Comparison of ENCODE assay signal across 1 cellular context in the genomic region with DNA sequence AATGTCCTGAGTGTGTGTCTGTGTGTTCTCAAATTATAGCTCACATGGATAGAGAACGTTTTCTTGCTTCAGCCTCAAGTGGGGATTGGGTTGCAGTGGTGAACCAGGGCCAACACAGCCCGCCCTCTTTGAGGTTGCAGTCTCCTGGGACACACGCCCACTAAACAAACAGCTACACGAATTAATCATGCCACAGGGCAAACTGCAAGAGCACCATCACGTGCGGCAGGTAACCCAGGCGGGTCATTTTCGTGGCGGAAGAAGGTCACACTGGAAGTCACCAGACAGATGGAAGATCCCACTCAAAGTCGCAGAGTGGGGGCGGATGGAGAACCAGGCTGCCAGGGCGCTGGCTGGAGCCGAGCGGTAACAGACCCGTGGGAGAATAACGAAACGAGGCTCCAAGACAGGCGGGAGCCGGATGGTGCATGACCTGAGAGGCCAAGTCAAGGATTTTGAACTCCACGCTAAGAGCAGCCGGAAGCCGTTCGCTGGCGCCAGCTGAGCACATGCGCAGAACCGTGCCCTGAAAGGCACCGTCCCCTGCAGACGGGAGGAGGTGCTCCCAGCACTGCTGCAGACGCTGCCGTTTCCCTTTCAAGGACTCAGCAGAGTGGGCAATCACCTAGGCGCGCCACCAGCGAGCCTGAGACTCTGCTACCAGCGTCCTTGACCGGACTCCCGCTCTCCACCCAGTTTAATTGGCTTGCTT.
TF ChIP-seq lines count a peak whose summit lies in the region.

No MANE protein-coding gene starts in this region.

TF ChIP-seq in HEK293, 187 proteins besides CTCF, POLR2A, EP300 and RAD21 (continued from another document and continues in another):
- TF ChIP-seq, protein P1, sequence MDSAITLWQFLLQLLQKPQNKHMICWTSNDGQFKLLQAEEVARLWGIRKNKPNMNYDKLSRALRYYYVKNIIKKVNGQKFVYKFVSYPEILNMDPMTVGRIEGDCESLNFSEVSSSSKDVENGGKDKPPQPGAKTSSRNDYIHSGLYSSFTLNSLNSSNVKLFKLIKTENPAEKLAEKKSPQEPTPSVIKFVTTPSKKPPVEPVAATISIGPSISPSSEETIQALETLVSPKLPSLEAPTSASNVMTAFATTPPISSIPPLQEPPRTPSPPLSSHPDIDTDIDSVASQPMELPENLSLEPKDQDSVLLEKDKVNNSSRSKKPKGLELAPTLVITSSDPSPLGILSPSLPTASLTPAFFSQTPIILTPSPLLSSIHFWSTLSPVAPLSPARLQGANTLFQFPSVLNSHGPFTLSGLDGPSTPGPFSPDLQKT (IDR thresholded peaks at IDR 0.05; ENCODE audit: borderline replicate concordance, low read depth, low read length), result no peak
- TF ChIP-seq ZNF830 (tag by site-specific recombination; IDR thresholded peaks at IDR 0.05; ENCODE audit: low read depth), result no peak
- no peak for TF ChIP-seq ZNF132 (tag by site-specific recombination; IDR thresholded peaks at IDR 0.05; ENCODE audit: borderline replicate concordance)
- no peak for TF ChIP-seq ZNF510 (tag by site-specific recombination; IDR thresholded peaks at IDR 0.05; ENCODE audit: insufficient replicate concordance)
- no peak for TF ChIP-seq ZNF571 (tag by site-specific recombination; IDR thresholded peaks at IDR 0.05)
- TF ChIP-seq ZNF561 (tag by site-specific recombination; IDR thresholded peaks at IDR 0.05; ENCODE audit: borderline replicate concordance), result peak; percentile 22; the same call in 1 of the 2 replicates
- TF ChIP-seq ZNF341 (tag by site-specific recombination; IDR thresholded peaks at IDR 0.05; ENCODE audit: low read depth), result no peak
- 0 out of 2 replicates have a peak, but pooled peaks have one; percentile 9 for TF ChIP-seq ZFP69B (tag by site-specific recombination; IDR thresholded peaks at IDR 0.05)
- TF ChIP-seq ZNF223 (tag by site-specific recombination; IDR thresholded peaks at IDR 0.05), result no peak
- TF ChIP-seq MZF1 (tag by site-specific recombination; IDR thresholded peaks at IDR 0.05; ENCODE audit: borderline replicate concordance), result peak; percentile 83
- peak; percentile 81 for TF ChIP-seq ZBTB8A (tag by site-specific recombination; IDR thresholded peaks at IDR 0.05)
- TF ChIP-seq GLI2 (tag by site-specific recombination; IDR thresholded peaks at IDR 0.05; ENCODE audit: borderline replicate concordance, low read depth), result no peak
- TF ChIP-seq, protein P2, sequence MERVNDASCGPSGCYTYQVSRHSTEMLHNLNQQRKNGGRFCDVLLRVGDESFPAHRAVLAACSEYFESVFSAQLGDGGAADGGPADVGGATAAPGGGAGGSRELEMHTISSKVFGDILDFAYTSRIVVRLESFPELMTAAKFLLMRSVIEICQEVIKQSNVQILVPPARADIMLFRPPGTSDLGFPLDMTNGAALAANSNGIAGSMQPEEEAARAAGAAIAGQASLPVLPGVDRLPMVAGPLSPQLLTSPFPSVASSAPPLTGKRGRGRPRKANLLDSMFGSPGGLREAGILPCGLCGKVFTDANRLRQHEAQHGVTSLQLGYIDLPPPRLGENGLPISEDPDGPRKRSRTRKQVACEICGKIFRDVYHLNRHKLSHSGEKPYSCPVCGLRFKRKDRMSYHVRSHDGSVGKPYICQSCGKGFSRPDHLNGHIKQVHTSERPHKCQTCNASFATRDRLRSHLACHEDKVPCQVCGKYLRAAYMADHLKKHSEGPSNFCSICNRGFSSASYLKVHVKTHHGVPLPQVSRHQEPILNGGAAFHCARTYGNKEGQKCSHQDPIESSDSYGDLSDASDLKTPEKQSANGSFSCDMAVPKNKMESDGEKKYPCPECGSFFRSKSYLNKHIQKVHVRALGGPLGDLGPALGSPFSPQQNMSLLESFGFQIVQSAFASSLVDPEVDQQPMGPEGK (tag by site-specific recombination; IDR thresholded peaks at IDR 0.05), result peak; percentile 58; the same call in 1 of the 2 replicates
- no peak for TF ChIP-seq ZNF211 (tag by site-specific recombination; IDR thresholded peaks at IDR 0.05; ENCODE audit: low read depth)
- TF ChIP-seq, protein P3, sequence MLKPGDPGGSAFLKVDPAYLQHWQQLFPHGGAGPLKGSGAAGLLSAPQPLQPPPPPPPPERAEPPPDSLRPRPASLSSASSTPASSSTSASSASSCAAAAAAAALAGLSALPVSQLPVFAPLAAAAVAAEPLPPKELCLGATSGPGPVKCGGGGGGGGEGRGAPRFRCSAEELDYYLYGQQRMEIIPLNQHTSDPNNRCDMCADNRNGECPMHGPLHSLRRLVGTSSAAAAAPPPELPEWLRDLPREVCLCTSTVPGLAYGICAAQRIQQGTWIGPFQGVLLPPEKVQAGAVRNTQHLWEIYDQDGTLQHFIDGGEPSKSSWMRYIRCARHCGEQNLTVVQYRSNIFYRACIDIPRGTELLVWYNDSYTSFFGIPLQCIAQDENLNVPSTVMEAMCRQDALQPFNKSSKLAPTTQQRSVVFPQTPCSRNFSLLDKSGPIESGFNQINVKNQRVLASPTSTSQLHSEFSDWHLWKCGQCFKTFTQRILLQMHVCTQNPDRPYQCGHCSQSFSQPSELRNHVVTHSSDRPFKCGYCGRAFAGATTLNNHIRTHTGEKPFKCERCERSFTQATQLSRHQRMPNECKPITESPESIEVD (tag by site-specific recombination; IDR thresholded peaks at IDR 0.05), result no peak
- TF ChIP-seq ZNF521 (tag by site-specific recombination; IDR thresholded peaks at IDR 0.05), result no peak
- TF ChIP-seq, protein P4, sequence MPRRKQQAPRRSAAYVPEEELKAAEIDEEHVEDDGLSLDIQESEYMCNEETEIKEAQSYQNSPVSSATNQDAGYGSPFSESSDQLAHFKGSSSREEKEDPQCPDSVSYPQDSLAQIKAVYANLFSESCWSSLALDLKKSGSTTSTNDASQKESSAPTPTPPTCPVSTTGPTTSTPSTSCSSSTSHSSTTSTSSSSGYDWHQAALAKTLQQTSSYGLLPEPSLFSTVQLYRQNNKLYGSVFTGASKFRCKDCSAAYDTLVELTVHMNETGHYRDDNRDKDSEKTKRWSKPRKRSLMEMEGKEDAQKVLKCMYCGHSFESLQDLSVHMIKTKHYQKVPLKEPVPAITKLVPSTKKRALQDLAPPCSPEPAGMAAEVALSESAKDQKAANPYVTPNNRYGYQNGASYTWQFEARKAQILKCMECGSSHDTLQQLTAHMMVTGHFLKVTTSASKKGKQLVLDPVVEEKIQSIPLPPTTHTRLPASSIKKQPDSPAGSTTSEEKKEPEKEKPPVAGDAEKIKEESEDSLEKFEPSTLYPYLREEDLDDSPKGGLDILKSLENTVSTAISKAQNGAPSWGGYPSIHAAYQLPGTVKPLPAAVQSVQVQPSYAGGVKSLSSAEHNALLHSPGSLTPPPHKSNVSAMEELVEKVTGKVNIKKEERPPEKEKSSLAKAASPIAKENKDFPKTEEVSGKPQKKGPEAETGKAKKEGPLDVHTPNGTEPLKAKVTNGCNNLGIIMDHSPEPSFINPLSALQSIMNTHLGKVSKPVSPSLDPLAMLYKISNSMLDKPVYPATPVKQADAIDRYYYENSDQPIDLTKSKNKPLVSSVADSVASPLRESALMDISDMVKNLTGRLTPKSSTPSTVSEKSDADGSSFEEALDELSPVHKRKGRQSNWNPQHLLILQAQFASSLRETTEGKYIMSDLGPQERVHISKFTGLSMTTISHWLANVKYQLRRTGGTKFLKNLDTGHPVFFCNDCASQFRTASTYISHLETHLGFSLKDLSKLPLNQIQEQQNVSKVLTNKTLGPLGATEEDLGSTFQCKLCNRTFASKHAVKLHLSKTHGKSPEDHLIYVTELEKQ (tag by site-specific recombination; IDR thresholded peaks at IDR 0.05; ENCODE audit: borderline replicate concordance), result 0 out of 2 replicates have a peak, but pooled peaks have one; percentile 54
- TF ChIP-seq ZNF658 (tag by site-specific recombination; IDR thresholded peaks at IDR 0.05), result no peak
- TF ChIP-seq ZNF433 (tag by site-specific recombination; IDR thresholded peaks at IDR 0.05; ENCODE audit: low read depth), result no peak
- TF ChIP-seq HOXA7 (CRISPR knock-in tag; IDR thresholded peaks at IDR 0.05; ENCODE audit: borderline replicate concordance), result no peak
- TF ChIP-seq ZNF558 (tag by site-specific recombination; IDR thresholded peaks at IDR 0.05), result no peak
- TF ChIP-seq, protein P5, sequence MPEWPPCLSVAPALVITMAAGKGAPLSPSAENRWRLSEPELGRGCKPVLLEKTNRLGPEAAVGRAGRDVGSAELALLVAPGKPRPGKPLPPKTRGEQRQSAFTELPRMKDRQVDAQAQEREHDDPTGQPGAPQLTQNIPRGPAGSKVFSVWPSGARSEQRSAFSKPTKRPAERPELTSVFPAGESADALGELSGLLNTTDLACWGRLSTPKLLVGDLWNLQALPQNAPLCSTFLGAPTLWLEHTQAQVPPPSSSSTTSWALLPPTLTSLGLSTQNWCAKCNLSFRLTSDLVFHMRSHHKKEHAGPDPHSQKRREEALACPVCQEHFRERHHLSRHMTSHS (tag by site-specific recombination; IDR thresholded peaks at IDR 0.05), result no peak
- no peak for TF ChIP-seq ZIC2 (tag by site-specific recombination; IDR thresholded peaks at IDR 0.05)
- no peak; the same call in 1 of the 2 replicates for TF ChIP-seq ZNF768 (tag by site-specific recombination; IDR thresholded peaks at IDR 0.05)
- TF ChIP-seq ZNF248 (tag by site-specific recombination; IDR thresholded peaks at IDR 0.05), result no peak
- TF ChIP-seq, protein P6, sequence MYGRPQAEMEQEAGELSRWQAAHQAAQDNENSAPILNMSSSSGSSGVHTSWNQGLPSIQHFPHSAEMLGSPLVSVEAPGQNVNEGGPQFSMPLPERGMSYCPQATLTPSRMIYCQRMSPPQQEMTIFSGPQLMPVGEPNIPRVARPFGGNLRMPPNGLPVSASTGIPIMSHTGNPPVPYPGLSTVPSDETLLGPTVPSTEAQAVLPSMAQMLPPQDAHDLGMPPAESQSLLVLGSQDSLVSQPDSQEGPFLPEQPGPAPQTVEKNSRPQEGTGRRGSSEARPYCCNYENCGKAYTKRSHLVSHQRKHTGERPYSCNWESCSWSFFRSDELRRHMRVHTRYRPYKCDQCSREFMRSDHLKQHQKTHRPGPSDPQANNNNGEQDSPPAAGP (tag by site-specific recombination; IDR thresholded peaks at IDR 0.05), result peak; percentile 99
- TF ChIP-seq ZNF596 (tag by site-specific recombination; IDR thresholded peaks at IDR 0.05), result no peak
- peak; percentile 93 for TF ChIP-seq KLF8 (tag by site-specific recombination; IDR thresholded peaks at IDR 0.05)
- no peak for TF ChIP-seq ZNF354C (tag by site-specific recombination; IDR thresholded peaks at IDR 0.05; ENCODE audit: borderline replicate concordance, low read depth)
- TF ChIP-seq, protein P7, sequence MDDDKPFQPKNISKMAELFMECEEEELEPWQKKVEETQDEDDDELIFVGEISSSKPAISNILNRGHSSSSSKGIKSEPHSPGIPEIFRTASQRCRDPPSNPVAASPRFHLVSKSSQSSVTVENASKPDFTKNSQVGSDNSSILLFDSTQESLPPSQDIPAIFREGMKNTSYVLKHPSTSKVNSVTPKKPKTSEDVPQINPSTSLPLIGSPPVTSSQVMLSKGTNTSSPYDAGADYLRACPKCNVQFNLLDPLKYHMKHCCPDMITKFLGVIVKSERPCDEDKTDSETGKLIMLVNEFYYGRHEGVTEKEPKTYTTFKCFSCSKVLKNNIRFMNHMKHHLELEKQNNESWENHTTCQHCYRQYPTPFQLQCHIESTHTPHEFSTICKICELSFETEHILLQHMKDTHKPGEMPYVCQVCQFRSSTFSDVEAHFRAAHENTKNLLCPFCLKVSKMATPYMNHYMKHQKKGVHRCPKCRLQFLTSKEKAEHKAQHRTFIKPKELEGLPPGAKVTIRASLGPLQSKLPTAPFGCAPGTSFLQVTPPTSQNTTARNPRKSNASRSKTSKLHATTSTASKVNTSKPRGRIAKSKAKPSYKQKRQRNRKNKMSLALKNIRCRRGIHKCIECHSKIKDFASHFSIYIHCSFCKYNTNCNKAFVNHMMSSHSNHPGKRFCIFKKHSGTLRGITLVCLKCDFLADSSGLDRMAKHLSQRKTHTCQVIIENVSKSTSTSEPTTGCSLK (tag by site-specific recombination; IDR thresholded peaks at IDR 0.05), result no peak
- TF ChIP-seq, protein P8, sequence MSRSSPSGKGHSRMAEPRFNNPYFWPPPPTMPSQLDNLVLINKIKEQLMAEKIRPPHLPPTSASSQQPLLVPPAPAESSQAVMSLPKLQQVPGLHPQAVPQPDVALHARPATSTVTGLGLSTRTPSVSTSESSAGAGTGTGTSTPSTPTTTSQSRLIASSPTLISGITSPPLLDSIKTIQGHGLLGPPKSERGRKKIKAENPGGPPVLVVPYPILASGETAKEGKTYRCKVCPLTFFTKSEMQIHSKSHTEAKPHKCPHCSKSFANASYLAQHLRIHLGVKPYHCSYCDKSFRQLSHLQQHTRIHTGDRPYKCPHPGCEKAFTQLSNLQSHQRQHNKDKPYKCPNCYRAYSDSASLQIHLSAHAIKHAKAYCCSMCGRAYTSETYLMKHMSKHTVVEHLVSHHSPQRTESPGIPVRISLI (tag by site-specific recombination; IDR thresholded peaks at IDR 0.05), result no peak
- TF ChIP-seq, protein P9, sequence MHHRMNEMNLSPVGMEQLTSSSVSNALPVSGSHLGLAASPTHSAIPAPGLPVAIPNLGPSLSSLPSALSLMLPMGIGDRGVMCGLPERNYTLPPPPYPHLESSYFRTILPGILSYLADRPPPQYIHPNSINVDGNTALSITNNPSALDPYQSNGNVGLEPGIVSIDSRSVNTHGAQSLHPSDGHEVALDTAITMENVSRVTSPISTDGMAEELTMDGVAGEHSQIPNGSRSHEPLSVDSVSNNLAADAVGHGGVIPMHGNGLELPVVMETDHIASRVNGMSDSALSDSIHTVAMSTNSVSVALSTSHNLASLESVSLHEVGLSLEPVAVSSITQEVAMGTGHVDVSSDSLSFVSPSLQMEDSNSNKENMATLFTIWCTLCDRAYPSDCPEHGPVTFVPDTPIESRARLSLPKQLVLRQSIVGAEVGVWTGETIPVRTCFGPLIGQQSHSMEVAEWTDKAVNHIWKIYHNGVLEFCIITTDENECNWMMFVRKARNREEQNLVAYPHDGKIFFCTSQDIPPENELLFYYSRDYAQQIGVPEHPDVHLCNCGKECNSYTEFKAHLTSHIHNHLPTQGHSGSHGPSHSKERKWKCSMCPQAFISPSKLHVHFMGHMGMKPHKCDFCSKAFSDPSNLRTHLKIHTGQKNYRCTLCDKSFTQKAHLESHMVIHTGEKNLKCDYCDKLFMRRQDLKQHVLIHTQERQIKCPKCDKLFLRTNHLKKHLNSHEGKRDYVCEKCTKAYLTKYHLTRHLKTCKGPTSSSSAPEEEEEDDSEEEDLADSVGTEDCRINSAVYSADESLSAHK (tag by site-specific recombination; IDR thresholded peaks at IDR 0.05), result peak; percentile 46; the same call in 1 of the 2 replicates
- TF ChIP-seq SALL2 (tag by site-specific recombination; IDR thresholded peaks at IDR 0.05; ENCODE audit: borderline replicate concordance), result no peak
- peak; percentile 62 for TF ChIP-seq ZBTB17 (tag by site-specific recombination; IDR thresholded peaks at IDR 0.05)
- no peak for TF ChIP-seq MEIS1 (CRISPR knock-in tag; IDR thresholded peaks at IDR 0.05; ENCODE audit: borderline replicate concordance)
- TF ChIP-seq KLF9 (tag by site-specific recombination; IDR thresholded peaks at IDR 0.05; ENCODE audit: low read depth), result peak; percentile 79
- no peak for TF ChIP-seq ZNF701 (tag by site-specific recombination; IDR thresholded peaks at IDR 0.05)
- no peak for TF ChIP-seq ZNF138 (tag by site-specific recombination; IDR thresholded peaks at IDR 0.05; ENCODE audit: borderline replicate concordance)
- TF ChIP-seq ZNF747 (tag by site-specific recombination; IDR thresholded peaks at IDR 0.05), result no peak
- TF ChIP-seq, protein P10, sequence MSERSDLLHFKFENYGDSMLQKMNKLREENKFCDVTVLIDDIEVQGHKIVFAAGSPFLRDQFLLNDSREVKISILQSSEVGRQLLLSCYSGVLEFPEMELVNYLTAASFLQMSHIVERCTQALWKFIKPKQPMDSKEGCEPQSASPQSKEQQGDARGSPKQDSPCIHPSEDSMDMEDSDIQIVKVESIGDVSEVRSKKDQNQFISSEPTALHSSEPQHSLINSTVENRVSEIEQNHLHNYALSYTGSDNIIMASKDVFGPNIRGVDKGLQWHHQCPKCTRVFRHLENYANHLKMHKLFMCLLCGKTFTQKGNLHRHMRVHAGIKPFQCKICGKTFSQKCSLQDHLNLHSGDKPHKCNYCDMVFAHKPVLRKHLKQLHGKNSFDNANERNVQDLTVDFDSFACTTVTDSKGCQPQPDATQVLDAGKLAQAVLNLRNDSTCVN (tag by site-specific recombination; optimal IDR thresholded peaks at IDR 0.05), result peak; percentile 35
